15 cellular contexts compared by ENCODE assay signal in the genomic region with DNA sequence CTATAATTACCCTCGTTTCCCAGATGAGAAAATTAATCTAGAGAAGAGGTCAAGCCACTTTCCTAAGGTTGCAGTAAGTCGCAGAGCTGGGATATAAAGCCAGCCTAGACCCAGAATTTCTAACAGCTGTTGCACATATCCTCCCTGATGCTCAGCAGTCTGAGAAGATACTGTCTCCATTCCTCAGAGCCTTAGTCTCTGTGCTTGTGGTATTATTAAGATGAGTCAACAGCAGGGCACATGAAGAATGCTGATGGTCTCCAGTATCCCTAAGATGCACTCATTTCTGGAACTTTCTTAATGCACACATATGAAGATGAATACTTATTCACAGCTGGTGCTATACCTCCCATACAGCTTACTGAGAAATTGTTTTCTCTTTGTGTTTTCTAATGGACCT. TPM values are rescaled to one million over a fixed set of nuclear protein-coding genes. Genes with fewer than 3 reads are reported as not detected.
DNase-seq lines count a peak whose midpoint lies in the region; FAIRE-seq and TF ChIP-seq lines count a peak whose summit lies in the region.
"Had no signal": no experiment of that assay in that cellular context is flagged by ENCODE, and none has a peak within 500 bp of the region (broad histone marks: within the 10 kb centered on the region; RNA-seq: fewer than 3 reads in every experiment).

No MANE protein-coding gene starts in this region.

- TF ChIP-seq CTCF in D721Med (IDR thresholded peaks at IDR 0.05; ENCODE audit: insufficient read depth, missing control alignments) (no peak), kidney (IDR thresholded peaks at IDR 0.05; ENCODE audit: borderline replicate concordance, extremely low read depth, insufficient read depth) (no peak)

- no peak overlapping the region for H3K4me3 ChIP-seq in kidney (ENCODE audit: low read length in 2 of 2)
- H3K4me3 ChIP-seq: mucosa of descending colon, Peyer's patch, right atrium auricular region, tibial nerve had no signal

- intact Hi-C loops in kidney (cut with DNase I), result no loop called here

- FAIRE-seq in D721Med (lab: Jason Lieb, UNC), result peak; percentile 97
- no peak for FAIRE-seq in kidney (lab: Jason Lieb, UNC)
- FAIRE-seq: endometrium had no signal

- H3K27ac ChIP-seq in kidney (ENCODE audit: low read depth in 2 of 2, low read length in 2 of 2), result no peak overlapping the region
- H3K27ac ChIP-seq: Peyer's patch, tibial nerve had no signal

- no peaks in the 10 kb centered on the region for H3K36me3 ChIP-seq in kidney (ENCODE audit: control insufficient read depth in 1 of 2, insufficient read depth in 2 of 2, low read length in 2 of 2)
- H3K36me3 ChIP-seq: Peyer's patch, right atrium auricular region had no signal

- no peak overlapping the region for H3K9ac ChIP-seq in kidney (ENCODE audit: low read length in 2 of 2)

- no peaks in the 10 kb centered on the region for H3K9me3 ChIP-seq in kidney (ENCODE audit: control insufficient read depth in 1 of 2, low read length in 2 of 2)
- H3K9me3 ChIP-seq: mucosa of descending colon, Peyer's patch, right atrium auricular region, tibial nerve had no signal

- H3K4me1 ChIP-seq in kidney (ENCODE audit: control insufficient read depth in 1 of 2, insufficient read depth in 1 of 2, low read depth in 1 of 2, low read length in 2 of 2), result no peaks in the 10 kb centered on the region
- H3K4me1 ChIP-seq: Peyer's patch, right atrium auricular region, tibial nerve had no signal

- in situ Hi-C loops in KBM-7 (cut with MboI; ENCODE audit: low pct_unique_long_range_greater_than_20kb, low sequenced_read_pairs), result no loop called here

- peak; percentile 23 for DNase-seq in D721Med (ENCODE audit: insufficient read length, low spot score)
- peak; percentile 93 for DNase-seq in HCEC 1CT
- peak; percentile 29 for DNase-seq in NCI-H82 treated with DMSO at 0.1 percent for 48 hours (lab: John Stamatoyannopoulos, UW; ENCODE audit: unreplicated experiment)
- DNase-seq in kidney tubule cell (ENCODE audit: low spot score), result peak; percentile 23
- DNase-seq in kidney, result no peak
- no peak for DNase-seq in C1 segment of cervical spinal cord (lab: John Stamatoyannopoulos, UW)
- DNase-seq in HuH-7 (ENCODE audit: low spot score), result no peak
- DNase-seq in KBM-7, result no peak
- DNase-seq: CD8-positive, alpha-beta T cell; mucosa of descending colon; NCI-H2029 treated with DMSO at 0.1 percent for 48 hours; Peyer's patch had no signal

RNA-seq across cellular contexts. Expression of gene SGCD, which starts 32.5 kb away (rescaled TPM):
- 2.7 TPM for total RNA-seq in kidney
- polyA plus RNA-seq in kidney (ENCODE audit: insufficient read depth, low read depth, low replicate concordance), result 0.99 TPM

Comparison
In these comparisons a context has a peak if more than half of its experiments do, and no peak if none do; other contexts are left out.
1. DNase-seq: peak in D721Med (single experiment), HCEC 1CT (single experiment), NCI-H82 treated with DMSO at 0.1 percent for 48 hours (single experiment) and kidney tubule cell (single experiment); none in kidney (single experiment), C1 segment of cervical spinal cord (0 of 14), HuH-7 (single experiment) and KBM-7 (single experiment).